ENCODE assay signal across 8 cellular contexts in the genomic region with DNA sequence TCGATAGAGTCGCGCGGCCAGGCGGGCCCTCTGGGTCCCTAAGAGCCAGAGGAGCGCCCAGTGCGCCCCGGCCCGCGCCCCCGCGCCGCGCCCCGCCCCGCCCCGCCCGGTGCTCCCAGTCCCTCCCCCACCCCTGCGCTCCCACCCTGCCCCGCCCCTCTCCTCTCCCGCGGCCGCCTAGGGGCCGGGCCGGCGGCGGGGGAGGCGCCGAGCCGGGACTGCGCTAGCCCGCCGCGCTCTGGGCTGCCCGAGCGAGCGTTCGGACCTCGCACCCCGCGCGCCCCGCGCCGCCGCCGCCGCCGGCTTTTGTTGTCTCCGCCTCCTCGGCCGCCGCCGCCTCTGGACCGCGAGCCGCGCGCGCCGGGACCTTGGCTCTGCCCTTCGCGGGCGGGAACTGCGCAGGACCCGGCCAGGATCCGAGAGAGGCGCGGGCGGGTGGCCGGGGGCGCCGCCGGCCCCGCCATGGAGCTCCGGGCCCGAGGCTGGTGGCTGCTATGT. TPM values are rescaled to one million over a fixed set of nuclear protein-coding genes. Genes with fewer than 3 reads are reported as not detected.
A peak's percentile ranks its signal among the peaks of the same experiment; 100 is the strongest.
DNase-seq lines count a peak whose midpoint lies in the region; ATAC-seq, FAIRE-seq and TF ChIP-seq lines count a peak whose summit lies in the region.

GPC1 (plus strand) TSS at position 207 of the 498 bp plus-strand sequence; CDS start at position 463, 256 bp downstream.

- no peak within 1 kb of the TSS for H2AFZ ChIP-seq in OCI-LY1 (ENCODE audit: low read length)

- no peaks in the 10 kb centered on the region for H3K27me3 ChIP-seq in OCI-LY1 (ENCODE audit: insufficient read depth, low read length)
- peaks cover 23% of the 10 kb centered on the region for H3K27me3 ChIP-seq in cardiac muscle cell
- H3K27me3 ChIP-seq in pancreas = no peaks in the 10 kb centered on the region

- H3K27ac ChIP-seq in A549 (peak within 1 kb of the TSS; percentile 97 to 99), OCI-LY1 (ENCODE audit: low read depth, low read length, poor library complexity, severe bottlenecking) (no peak within 1 kb of the TSS), cardiac muscle cell (peak within 1 kb of the TSS; percentile 96), pancreas (peak within 1 kb of the TSS; percentile 71 to 79 (median 74))

- H3K4me3 ChIP-seq in A549 (peak within 1 kb of the TSS; percentile 90), GM12875 (ENCODE audit: low read depth, low read length) (peak within 1 kb of the TSS; percentile 17), OCI-LY1 (ENCODE audit: low read depth, low read length, poor library complexity, severe bottlenecking) (peak within 1 kb of the TSS; percentile 67), cardiac muscle cell (peak within 1 kb of the TSS; percentile 90), pancreas (peak within 1 kb of the TSS; percentile 56 to 84 (median 67))

- 0 out of 5 replicates have a peak, but pooled peaks of 1 of the 2 experiments have one; percentile 14 for TF ChIP-seq EP300 in A549 (IDR thresholded peaks at IDR 0.05)

- peak within 1 kb of the TSS; percentile 97 for H3K4me2 ChIP-seq in A549
- peak within 1 kb of the TSS; percentile 86 for H3K4me2 ChIP-seq in OCI-LY1 (ENCODE audit: low read length)

- H3K4me1 ChIP-seq in A549 (peaks cover 48% of the 10 kb centered on the region), OCI-LY1 (ENCODE audit: insufficient read depth, low read length, severe bottlenecking) (peaks cover 8% of the 10 kb centered on the region), cardiac muscle cell (ENCODE audit: low read depth) (no peaks in the 10 kb centered on the region), pancreas (peaks cover 0 to 11% (median 10%) of the 10 kb centered on the region in 3 donors)

- FAIRE-seq in A549 (lab: Jason Lieb, UNC) (no peak), pancreas (lab: Jason Lieb, UNC) (no peak)

- CTCF ChIA-PET in A549 (lab: Yijun Ruan, JAX) = interaction anchor here (0.6 to 3.3 kb wide), 10 partner anchors 10 to 285 kb away, joined by 3 to 52 read pairs (median 6); no protein-coding TSS in a partner anchor

- H4K20me1 ChIP-seq in OCI-LY1 (ENCODE audit: insufficient read depth, low read length) = no peaks in the 10 kb centered on the region

- peak within 1 kb of the TSS; percentile 63 for H3K9ac ChIP-seq in OCI-LY1 (ENCODE audit: low read length)

- peak; percentile 45 for TF ChIP-seq POLR2A in A549 (IDR thresholded peaks at IDR 0.05; ENCODE audit: low read length)

- no peaks in the 10 kb centered on the region for H3K36me3 ChIP-seq in OCI-LY1 (ENCODE audit: insufficient read depth, low read length)
- H3K36me3 ChIP-seq in cardiac muscle cell = no peaks in the 10 kb centered on the region
- no peaks in the 10 kb centered on the region for H3K36me3 ChIP-seq in pancreas

- TF ChIP-seq CTCF in A549 (IDR thresholded peaks at IDR 0.05) (no peak), GM12875 (IDR thresholded peaks at IDR 0.05; ENCODE audit: borderline replicate concordance, insufficient read depth, low read depth, low read length) (no peak), OCI-LY1 (IDR thresholded peaks at IDR 0.05; ENCODE audit: low read length) (no peak), cardiac muscle cell (IDR thresholded peaks at IDR 0.05; ENCODE audit: low read depth, low read length) (no peak), pancreas (IDR thresholded peaks at IDR 0.05) (no peak)

- H3K9me3 ChIP-seq in A549 (no peaks in the 10 kb centered on the region), OCI-LY1 (ENCODE audit: low read length) (no peaks in the 10 kb centered on the region), cardiac muscle cell (ENCODE audit: low read depth) (no peaks in the 10 kb centered on the region), pancreas (no peaks in the 10 kb centered on the region)

- H3F3A ChIP-seq in OCI-LY1 (ENCODE audit: insufficient read depth, low read length) = no peaks in the 10 kb centered on the region

- POLR2A ChIA-PET in A549 (lab: Yijun Ruan, JAX) = interaction anchor here (1.0 to 3.3 kb wide), 4 partner anchors 48 to 202 kb away, joined by 4 to 22 read pairs (median 9); no protein-coding TSS in a partner anchor

- peak; percentile 48 to 56 for ATAC-seq in A549
- peak; percentile 49 for ATAC-seq in HG03066 (IDR thresholded peaks at IDR 0.05; ENCODE audit: low read depth, unreplicated experiment)
- ATAC-seq in pancreas = peak; percentile 66 to 76 (median 70)

- TF ChIP-seq RAD21 in A549 (conservative IDR thresholded peaks at IDR 0.05 in 1 of 2, IDR thresholded peaks at IDR 0.05 in 1 of 2) = peak in 1 of 2 experiments; percentile 7; a peak in 1 of 5 replicates

- no peaks in the 10 kb centered on the region for H3K9me2 ChIP-seq in OCI-LY1 (ENCODE audit: low read depth, low read length)

- no CpG with 5 or more reads among the region's 77 CpGs for WGBS in A549 (ENCODE audit: missing lambda C conversion rate)
- 0 to 1% methylated on average over 14 to 77 of the region's 77 CpGs for whole genome bisulfite sequencing in pancreas, 2 donors

- intact Hi-C loops in pancreas (cut with DNase I) = loop anchor here in 1 of 3 donors (5.0 kb wide), 1 partner anchor 203 kb away; no protein-coding TSS in a partner anchor

- H3K79me2 ChIP-seq in OCI-LY1 (ENCODE audit: insufficient read depth, low read length) = no peaks in the 10 kb centered on the region

- DNase-seq in A549 (ENCODE audit: low read depth in 1 of 2, low spot score in 1 of 2) (peak; percentile 73 to 82), amniotic epithelial cell (ENCODE audit: low read depth) (peak; percentile 69), cardiac muscle cell (ENCODE audit: low read depth in 1 of 2, low spot score in 1 of 2) (peak; percentile 89 to 90), pancreas (peak; percentile 73 to 90 (median 82)), NCI-H128 (lab: John Stamatoyannopoulos, UW; ENCODE audit: unreplicated experiment) (no peak)

TF ChIP-seq in A549, 52 proteins besides CTCF, POLR2A, EP300 and RAD21:
- TF ChIP-seq FOSB (CRISPR knock-in tag; IDR thresholded peaks at IDR 0.05) = no peak
- 0 out of 2 replicates have a peak, but pooled peaks have one; percentile 10 for TF ChIP-seq E2F6 (IDR thresholded peaks at IDR 0.05; ENCODE audit: borderline replicate concordance, low read depth)
- TF ChIP-seq JUN (IDR thresholded peaks at IDR 0.05) = peak in 1 of 2 experiments; percentile 43; a peak in 2 of 5 replicates
TF ChIP-seq in A549: peak in this region for 2.

RNA-seq across cellular contexts. Expression of gene GPC1, which starts in this region (rescaled TPM):
- 19.8 and 22.7 TPM in 2 replicates for polyA plus RNA-seq in A549 (2011; rRNA removed)
- polyA plus RNA-seq in A549 (2012; cell fraction: cytosol; rRNA removed) = 75.3 and 114 TPM in 2 replicates
- 235 and 362 TPM in 2 replicates for polyA plus RNA-seq in A549 (2012; cell fraction: nucleus; rRNA removed)
- polyA plus RNA-seq in A549 (2017; fragmentation: RNase III; extraction: RNeasy Plus Mini Kit Qiagen cat#74134 plus additional on column Dnase treatment) = 93.5 to 107 TPM (median 97.7 TPM) in 3 replicates
- polyA minus RNA-seq in A549 (2011; rRNA and poly(A)+ RNA removed) = 19.8 and 36.6 TPM in 2 replicates
- total RNA-seq in cardiac muscle cell = 75.1 and 80.9 TPM in 2 replicates
- polyA plus RNA-seq in cardiac muscle cell = 57.8 and 60.4 TPM in 2 replicates
- 10 to 100 TPM; 11.7 to 37.6 (median 16.3) TPM for total RNA-seq in pancreas
- 10 to 100 TPM; 23.2 to 27.5 TPM for polyA plus RNA-seq in pancreas

Comparison
In these comparisons a context has a peak if more than half of its experiments do, and no peak if none do; other contexts are left out.
1. H3K4me3 ChIP-seq: peak in every context shown above with its lines; median percentile 90 in A549; 90 in cardiac muscle cell; 67 in OCI-LY1; 67 in pancreas; 17 in GM12875.